Comparison of ENCODE assay signal across 8 cellular contexts in genomic region chr18:11851156-11852047, GRCh38. TPM values are rescaled to one million over a fixed set of nuclear protein-coding genes. Genes with fewer than 3 reads are reported as not detected.
DNase-seq lines count a peak whose midpoint lies in the region; TF ChIP-seq lines count a peak whose summit lies in the region.

Gene CHMP1B, plus strand, starts transcription at chr18:11851413. Its CDS starts 99 bp downstream, at chr18:11851512.

- WGBS in suprapubic skin: under 1% methylated on average over 56 of the region's 67 CpGs

- TF ChIP-seq CTCF in HFF-Myc (IDR thresholded peaks at IDR 0.05; ENCODE audit: low read depth, low read length, missing control alignments): no peak
- no peak for TF ChIP-seq CTCF in NB4 (IDR thresholded peaks at IDR 0.05; ENCODE audit: low read depth, low read length)
- no peak for TF ChIP-seq CTCF in suprapubic skin (IDR thresholded peaks at IDR 0.05)

- no peaks in the 10 kb centered on the region for H3K27me3 ChIP-seq in suprapubic skin

- DNase-seq in GM03348 (ENCODE audit: low spot score): peak; percentile 96
- DNase-seq in HFF-Myc (ENCODE audit: extremely low read depth, low read depth): peak; percentile 89
- peak; percentile 98 for DNase-seq in NB4 (ENCODE audit: low read depth)
- DNase-seq in SK-N-MC (ENCODE audit: low read depth, low spot score): peak; percentile 73
- peak; percentile 97 for DNase-seq in activated naive CD4-positive, alpha-beta T cell treated with anti-CD3 and anti-CD28 coated beads, Interleukin-2, amount 50 U/mL, for 16 hours
- peak; percentile 92 for DNase-seq in germinal center (ENCODE audit: low spot score)
- peak; percentile 60 to 98 (median 93) for DNase-seq in nucleus accumbens (lab: John Stamatoyannopoulos, UW)
- peak; percentile 98 to 99 for DNase-seq in suprapubic skin (ENCODE audit: low spot score in 2 of 2)

- TF ChIP-seq EP300 in suprapubic skin (IDR thresholded peaks at IDR 0.05): no peak

- H3K36me3 ChIP-seq in SK-N-MC (ENCODE audit: insufficient read depth, low read length): no peaks in the 10 kb centered on the region
- peaks cover 9% of the 10 kb centered on the region for H3K36me3 ChIP-seq in suprapubic skin

- TF ChIP-seq POLR2A in NB4 (IDR thresholded peaks at IDR 0.05; ENCODE audit: extremely low read depth, insufficient read length) (peak; percentile 91), suprapubic skin (IDR thresholded peaks at IDR 0.05) (peak; percentile 90 to 98)

- H3K27ac ChIP-seq in SK-N-MC (peak within 1 kb of the TSS; percentile 85), suprapubic skin (peak within 1 kb of the TSS; percentile 99)

- H3K9me3 ChIP-seq in SK-N-MC (ENCODE audit: low read depth, low read length) (no peaks in the 10 kb centered on the region), suprapubic skin (no peaks in the 10 kb centered on the region)

- H3K9ac ChIP-seq in SK-N-MC (ENCODE audit: insufficient read length): peak within 1 kb of the TSS; percentile 100

- H3K4me3 ChIP-seq in HFF-Myc (replicated peaks; ENCODE audit: low read depth, low read length) (peak within 1 kb of the TSS; percentile 76), NB4 (ENCODE audit: low read depth, low read length) (peak within 1 kb of the TSS; percentile 98), SK-N-MC (peak within 1 kb of the TSS; percentile 100), suprapubic skin (peak within 1 kb of the TSS; percentile 97)

- peaks cover 41% of the 10 kb centered on the region for H3K4me1 ChIP-seq in suprapubic skin

RNA-seq across cellular contexts. Expression of gene CHMP1B, which starts in this region (rescaled TPM):
- total RNA-seq in suprapubic skin: 100 to 1,000 TPM in 1 of 4 donors, 10 to 100 TPM in 3; 53.9 to 123 (median 80.4) TPM

Comparison
In these comparisons a context has a peak if more than half of its experiments do, and no peak if none do; other contexts are left out.
1. Peak in every context shown above with its lines: DNase-seq, H3K4me3 ChIP-seq and H3K27ac ChIP-seq.